Comparison of ENCODE assay signal across 20 cellular contexts in genomic region chr13:21053231-21053630, GRCh38. TPM values are rescaled to one million over a fixed set of nuclear protein-coding genes. Genes with fewer than 3 reads are reported as not detected.
DNase-seq lines count a peak whose midpoint lies in the region; ATAC-seq, FAIRE-seq and TF ChIP-seq lines count a peak whose summit lies in the region.
"Had no signal": no experiment of that assay in that cellular context is flagged by ENCODE, and none has a peak within 500 bp of the region (broad histone marks: within the 10 kb centered on the region; RNA-seq: fewer than 3 reads in every experiment).

No MANE protein-coding gene starts in this region.

- no peak overlapping the region for H3K4me3 ChIP-seq in BLaER1 treated with 17β-estradiol and CSF1 and Interleukin-3, amounts not matched to agents 10 nM and 100 nM
- H3K4me3 ChIP-seq in keratinocyte (ENCODE audit: control insufficient read depth in 2 of 3, extremely low read depth in 1 of 3, insufficient read depth in 2 of 3, low read depth in 1 of 3, low read length in 3 of 3) = no peak overlapping the region
- H3K4me3 ChIP-seq: left lung, Peyer's patch, skin epidermis had no signal

- no peak overlapping the region for H3K18ac ChIP-seq in H9 (ENCODE audit: insufficient read length, low read depth, low read length)

- H2BK5ac ChIP-seq in H9 (ENCODE audit: insufficient read length, low read length) = no peak overlapping the region

- FAIRE-seq in keratinocyte (lab: Jason Lieb, UNC) = peak; percentile 23
- FAIRE-seq: endothelial cell of umbilical vein, TTC549 had no signal

- peak; percentile 47 for ATAC-seq in activated CD8-positive, alpha-beta T cell treated with anti-CD3 and anti-CD28 coated beads for 36 hours
- no peak for ATAC-seq in HG03025 (IDR thresholded peaks at IDR 0.05; ENCODE audit: low FRiP score, unreplicated experiment)
- ATAC-seq: left lung had no signal

- H3K4me3 Mint-ChIP-seq in H9 = no peak overlapping the region
- no peak overlapping the region for H3K4me3 Mint-ChIP-seq in activated CD8-positive, alpha-beta T cell treated with anti-CD3 and anti-CD28 coated beads for 36 hours

- peaks cover 4 to 30% (median 16%) of the 10 kb centered on the region in 3 experiments; a peak in 4 of 7 replicates for H3K36me3 Mint-ChIP-seq in H9 (ENCODE audit: insufficient read depth in 1 of 3, low read depth in 3 of 3)
- no peaks in the 10 kb centered on the region for H3K36me3 Mint-ChIP-seq in activated CD8-positive, alpha-beta T cell treated with anti-CD3 and anti-CD28 coated beads for 36 hours (ENCODE audit: low read depth)

- no peak overlapping the region for H4K91ac ChIP-seq in H9 (ENCODE audit: insufficient read length, low read depth, low read length)

- POLR2A ChIA-PET in activated CD8-positive, alpha-beta T cell treated with anti-CD3 and anti-CD28 coated beads for 36 hours (lab: Charles Lee) = no interaction called here

- H3K23ac ChIP-seq in H9 (ENCODE audit: insufficient read length, low read depth, low read length) = no peak overlapping the region

- no peak overlapping the region for H3K9ac ChIP-seq in BLaER1 treated with 17β-estradiol and CSF1 and Interleukin-3, amounts not matched to agents 10 nM and 100 nM
- H3K9ac ChIP-seq in H9 (ENCODE audit: extremely low read depth, insufficient read length, low read length) (no peak overlapping the region), keratinocyte (ENCODE audit: control insufficient read depth, extremely low read depth, insufficient read depth, low read length) (no peak overlapping the region)

- peaks cover 88 to 100% (median 99%) of the 10 kb centered on the region in 11 experiments for H4K20me1 ChIP-seq in BLaER1 treated with 17β-estradiol and CSF1 and Interleukin-3, amounts not matched to agents 10 nM and 100 nM
- H4K20me1 ChIP-seq in H9 (ENCODE audit: control insufficient read depth, insufficient read depth, insufficient read length) = peaks cover 3% of the 10 kb centered on the region
- H4K20me1 ChIP-seq in keratinocyte (ENCODE audit: control insufficient read depth, extremely low read depth, insufficient read depth, low read length) = peaks cover 17% of the 10 kb centered on the region

- H2BK20ac ChIP-seq in H9 (ENCODE audit: low read depth, low read length, poor library complexity, severe bottlenecking) = no peak overlapping the region

- H2BK120ac ChIP-seq in H9 (ENCODE audit: low read depth, low read length, poor library complexity, severe bottlenecking) = no peak overlapping the region

- dilution Hi-C loops in keratinocyte (cut with MboI; ENCODE audit: extremely low pct_ligation_motif_present, low sequenced_read_pairs) = no loop called here

- TF ChIP-seq CTCF in H9 (conservative IDR thresholded peaks at IDR 0.05) (no peak), keratinocyte (optimal IDR thresholded peaks at IDR 0.05 in 1 of 3, IDR thresholded peaks at IDR 0.05 in 1 of 3, conservative IDR thresholded peaks at IDR 0.05 in 1 of 3; ENCODE audit: extremely low read depth in 1 of 3, insufficient read depth in 2 of 3, low read length in 3 of 3) (peak in 1 of 3 experiments; percentile 9)
- TF ChIP-seq CTCF in activated CD8-positive, alpha-beta T cell treated with anti-CD3 and anti-CD28 coated beads for 36 hours (IDR thresholded peaks at IDR 0.05) = no peak

- H3K9me1 ChIP-seq in keratinocyte (ENCODE audit: control insufficient read depth, extremely low read depth, insufficient read depth, low read length) = peaks cover 8% of the 10 kb centered on the region

- no peak overlapping the region for H3K14ac ChIP-seq in H9 (ENCODE audit: insufficient read depth, low read length)

- peaks cover 60 to 64% of the 10 kb centered on the region in 2 experiments for H3K4me1 Mint-ChIP-seq in H9
- H3K4me1 Mint-ChIP-seq in activated CD8-positive, alpha-beta T cell treated with anti-CD3 and anti-CD28 coated beads for 36 hours (ENCODE audit: low read depth) = peaks cover 3% of the 10 kb centered on the region

- H3K79me1 ChIP-seq in H9 (ENCODE audit: insufficient read depth, low read depth, low read length, poor library complexity, severe bottlenecking) = peaks cover 5% of the 10 kb centered on the region

- DNase-seq in H9 = no peak
- no peak for DNase-seq in activated CD8-positive, alpha-beta T cell treated with anti-CD3 and anti-CD28 coated beads for 36 hours
- peak; percentile 35 for DNase-seq in keratinocyte (ENCODE audit: low read depth, low spot score)
- no peak for DNase-seq in NCI-H1436 (lab: John Stamatoyannopoulos, UW)
- DNase-seq in SW480 (ENCODE audit: low spot score) = no peak
- DNase-seq in C1 segment of cervical spinal cord (lab: John Stamatoyannopoulos, UW) = no peak
- DNase-seq: activated effector memory CD4-positive, alpha-beta T cell treated with anti-CD3 and anti-CD28 coated beads, Interleukin-2, amount 50 U/mL, for 16 hours; aorta; foreskin fibroblast; GF-D8; KG1; left lung; NCI-H1105; stimulated activated CD4-positive, alpha-beta T cell treated with anti-CD3 and anti-CD28 coated beads, Interleukin-4, amount 100 ng/mL, for 4 hours had no signal

- intact Hi-C loops in activated CD8-positive, alpha-beta T cell treated with anti-CD3 and anti-CD28 coated beads for 36 hours (cut with micrococcal nuclease) = no loop called here

- no peak overlapping the region for H2BK15ac ChIP-seq in H9 (ENCODE audit: low read depth, low read length)

- H3K56ac ChIP-seq in H9 (ENCODE audit: insufficient read length, low read depth, low read length) = no peak overlapping the region

- H3K4me1 ChIP-seq in BLaER1 treated with 17β-estradiol and CSF1 and Interleukin-3, amounts not matched to agents 10 nM and 100 nM = peaks cover 60 to 99% (median 72%) of the 10 kb centered on the region in 10 experiments
- peaks cover 6% of the 10 kb centered on the region; the same call in 1 of the 2 replicates for H3K4me1 ChIP-seq in H9 (ENCODE audit: insufficient read depth, low read length)
- peaks cover 6% of the 10 kb centered on the region for H3K4me1 ChIP-seq in keratinocyte (ENCODE audit: control insufficient read depth, extremely low read depth, insufficient read depth, low read length)

- no peaks in the 10 kb centered on the region for H3K9me3 Mint-ChIP-seq in H9
- H3K9me3 Mint-ChIP-seq in activated CD8-positive, alpha-beta T cell treated with anti-CD3 and anti-CD28 coated beads for 36 hours = no peaks in the 10 kb centered on the region

- no peaks in the 10 kb centered on the region for H3K9me3 ChIP-seq in BLaER1 treated with 17β-estradiol and CSF1 and Interleukin-3, amounts not matched to agents 10 nM and 100 nM (replicated peaks in 1 of 11)
- H3K9me3 ChIP-seq in H9 (ENCODE audit: control insufficient read depth, low read depth, low read length) (no peaks in the 10 kb centered on the region), keratinocyte (ENCODE audit: control insufficient read depth, low read depth, low read length) (no peaks in the 10 kb centered on the region)
- H3K9me3 ChIP-seq: left lung, Peyer's patch had no signal

- CTCF ChIA-PET in activated CD8-positive, alpha-beta T cell treated with anti-CD3 and anti-CD28 coated beads for 36 hours (lab: Charles Lee) = no interaction called here

- no peak overlapping the region for H2AK5ac ChIP-seq in H9 (ENCODE audit: insufficient read length, low read length)

- peaks cover 0 to 90% (median 13%) of the 10 kb centered on the region in 11 experiments; a peak in 12 of 22 replicates for H3K36me3 ChIP-seq in BLaER1 treated with 17β-estradiol and CSF1 and Interleukin-3, amounts not matched to agents 10 nM and 100 nM
- no peaks in the 10 kb centered on the region for H3K36me3 ChIP-seq in keratinocyte (ENCODE audit: control insufficient read depth in 2 of 2, extremely low read depth in 1 of 2, insufficient read depth in 2 of 2, low read length in 2 of 2)
- H3K36me3 ChIP-seq: left lung, Peyer's patch had no signal

- H3K79me2 ChIP-seq in H9 (ENCODE audit: insufficient read depth, low read length) = peaks cover 65% of the 10 kb centered on the region; the same call in 1 of the 2 replicates
- peaks cover 96% of the 10 kb centered on the region for H3K79me2 ChIP-seq in keratinocyte (ENCODE audit: control insufficient read depth, insufficient read depth, low read length)

- H3K27ac Mint-ChIP-seq in H9 = peak overlapping the region in 2 of 3 experiments; percentile 69 to 96; a peak in 4 of 7 replicates
- H3K27ac Mint-ChIP-seq in activated CD8-positive, alpha-beta T cell treated with anti-CD3 and anti-CD28 coated beads for 36 hours = no peak overlapping the region

- no peak overlapping the region for H2AFZ ChIP-seq in H9 (ENCODE audit: low read length)
- H2AFZ ChIP-seq in keratinocyte (ENCODE audit: control insufficient read depth, low read length) = no peak overlapping the region

- no peaks in the 10 kb centered on the region for H3K27me3 Mint-ChIP-seq in H9 (ENCODE audit: low read depth)
- peaks cover 2% of the 10 kb centered on the region for H3K27me3 Mint-ChIP-seq in activated CD8-positive, alpha-beta T cell treated with anti-CD3 and anti-CD28 coated beads for 36 hours

- H4K8ac ChIP-seq in H9 (replicated peaks; ENCODE audit: insufficient read length, low read depth, low read length) = no peak overlapping the region

- WGBS in H9 (ENCODE audit: extremely low coverage, insufficient read length, low lambda C conversion rate) = no CpG with 5 or more reads among the region's 5 CpGs

- no peak overlapping the region for H3K27ac ChIP-seq in BLaER1 treated with 17β-estradiol and CSF1 and Interleukin-3, amounts not matched to agents 10 nM and 100 nM
- no peak overlapping the region for H3K27ac ChIP-seq in H9 (ENCODE audit: insufficient read length, low read depth, low read length)
- H3K27ac ChIP-seq in keratinocyte (ENCODE audit: control insufficient read depth, insufficient read depth, low read length) = no peak overlapping the region
- H3K27ac ChIP-seq: left lung, Peyer's patch, skin epidermis had no signal

- no peak overlapping the region for H4K5ac ChIP-seq in H9 (ENCODE audit: insufficient read length, low read depth, low read length)

- H3K4me2 ChIP-seq in BLaER1 treated with 17β-estradiol and CSF1 and Interleukin-3, amounts not matched to agents 10 nM and 100 nM = peak overlapping the region in 10 of 11 experiments; percentile 3 to 98 (median 34); a peak in 13 of 22 replicates
- H3K4me2 ChIP-seq in H9 (ENCODE audit: insufficient read depth, insufficient read length, low read length) = no peak overlapping the region
- peak overlapping the region; percentile 20 for H3K4me2 ChIP-seq in keratinocyte (ENCODE audit: control insufficient read depth, extremely low read depth, insufficient read depth, low read depth, low read length)

- H3K4ac ChIP-seq in H9 (ENCODE audit: low read depth, low read length) = no peak overlapping the region

- H3K27me3 ChIP-seq in BLaER1 treated with 17β-estradiol and CSF1 and Interleukin-3, amounts not matched to agents 10 nM and 100 nM = no peaks in the 10 kb centered on the region
- H3K27me3 ChIP-seq in H9 (ENCODE audit: insufficient read depth, low read length) (no peaks in the 10 kb centered on the region), keratinocyte (ENCODE audit: control insufficient read depth, extremely low read depth, insufficient read depth, low read length) (no peaks in the 10 kb centered on the region)
- H3K27me3 ChIP-seq: left lung, Peyer's patch had no signal

- no peak overlapping the region for H3T11ph ChIP-seq in H9 (ENCODE audit: low read length)

- H2BK12ac ChIP-seq in H9 (ENCODE audit: insufficient read length, low read depth, low read length) = no peak overlapping the region

- no peaks in the 10 kb centered on the region for H3K23me2 ChIP-seq in H9 (ENCODE audit: insufficient read length, low read depth, low read length, poor library complexity, severe bottlenecking)

RNA-seq across cellular contexts. Expression of gene LATS2, which starts 8.2 kb away (rescaled TPM):
- 16.8 and 20.0 TPM in 2 replicates for total RNA-seq in H9 (2021)
- total RNA-seq in activated CD8-positive, alpha-beta T cell treated with anti-CD3 and anti-CD28 coated beads for 36 hours = 1 to 10 TPM; 1.3 to 3.0 TPM
- 5.3 to 9.2 TPM (median 6.7 TPM) in 3 replicates for polyA plus RNA-seq in keratinocyte
- polyA plus RNA-seq in keratinocyte (2011; ENCODE audit: low read depth) = 9.3 TPM
- polyA plus RNA-seq in keratinocyte (2011; cell fraction: cytosol; rRNA removed) = 6.1 and 6.3 TPM in 2 replicates
- polyA plus RNA-seq in keratinocyte (2011; cell fraction: nucleus; rRNA removed) = 12.7 and 13.3 TPM in 2 replicates
- polyA plus RNA-seq in keratinocyte (2012; ENCODE audit: low replicate concordance) = 10.7 and 11.1 TPM in 2 replicates
- 7.9 to 14.1 TPM (median 11.0 TPM) in 3 replicates for polyA minus RNA-seq in keratinocyte
- 10.0 TPM for polyA minus RNA-seq in keratinocyte (2011; cell fraction: cytosol; rRNA and poly(A)+ RNA removed)
- polyA minus RNA-seq in keratinocyte (2011; cell fraction: nucleus; rRNA and poly(A)+ RNA removed) = 13.7 and 17.0 TPM in 2 replicates
